13 cellular contexts compared by ENCODE assay signal in genomic region chr6:3019065-3019464, GRCh38. TPM values are rescaled to one million over a fixed set of nuclear protein-coding genes. Genes with fewer than 3 reads are reported as not detected.
DNase-seq lines count a peak whose midpoint lies in the region; ATAC-seq and TF ChIP-seq lines count a peak whose summit lies in the region.
"Had no signal": no experiment of that assay in that cellular context is flagged by ENCODE, and none has a peak within 500 bp of the region (broad histone marks: within the 10 kb centered on the region; RNA-seq: fewer than 3 reads in every experiment).

No MANE protein-coding gene starts in this region.

- H3K9ac ChIP-seq in skeletal muscle tissue (ENCODE audit: low read depth in 1 of 3, low read length in 3 of 3), result no peak overlapping the region

- peaks cover 12% of the 10 kb centered on the region for H3K4me1 ChIP-seq in CD8-positive, alpha-beta memory T cell (ENCODE audit: insufficient read depth, low read length)
- peaks cover 7 to 33% (median 14%) of the 10 kb centered on the region in 3 donors for H3K4me1 ChIP-seq in skeletal muscle tissue (ENCODE audit: control insufficient read depth in 3 of 3, insufficient read depth in 3 of 3, low read length in 3 of 3)

- H3K4me3 ChIP-seq in CD8-positive, alpha-beta memory T cell (ENCODE audit: low read length), result no peak overlapping the region
- no peak overlapping the region for H3K4me3 ChIP-seq in skeletal muscle tissue (ENCODE audit: low read length in 3 of 3)

- H3K27me3 Mint-ChIP-seq in CD8-positive, alpha-beta memory T cell, result no peaks in the 10 kb centered on the region
- H3K27me3 Mint-ChIP-seq in WTC11 (ENCODE audit: low read depth), result no peaks in the 10 kb centered on the region; the same call in 1 of the 2 replicates
- H3K27me3 Mint-ChIP-seq in T-helper 2 cell treated with Interferon-gamma antibody and Interleukin-4, amounts not matched to agents 5 μg/mL and 100 μg/mL, for 36 hours (ENCODE audit: low read depth), result no peaks in the 10 kb centered on the region

- H3K36me3 Mint-ChIP-seq in CD8-positive, alpha-beta memory T cell, result peaks cover 13 to 62% (median 24%) of the 10 kb centered on the region in 3 donors
- peaks cover 83% of the 10 kb centered on the region for H3K36me3 Mint-ChIP-seq in WTC11
- peaks cover 51% of the 10 kb centered on the region for H3K36me3 Mint-ChIP-seq in T-helper 2 cell treated with Interferon-gamma antibody and Interleukin-4, amounts not matched to agents 5 μg/mL and 100 μg/mL, for 36 hours (ENCODE audit: low read depth)

- H3K9me3 ChIP-seq in CD8-positive, alpha-beta memory T cell (ENCODE audit: low read length), result no peaks in the 10 kb centered on the region
- H3K9me3 ChIP-seq in skeletal muscle tissue (ENCODE audit: control insufficient read depth in 3 of 3, low read length in 3 of 3), result no peaks in the 10 kb centered on the region

- H3K27ac Mint-ChIP-seq in CD8-positive, alpha-beta memory T cell, result peak overlapping the region in 5 of 8 donors; percentile 15 to 82 (median 53)
- H3K27ac Mint-ChIP-seq in WTC11, result 0 out of 2 replicates have a peak overlapping the region, but pooled peaks have one; percentile 23
- no peak overlapping the region for H3K27ac Mint-ChIP-seq in T-helper 2 cell treated with Interferon-gamma antibody and Interleukin-4, amounts not matched to agents 5 μg/mL and 100 μg/mL, for 36 hours

- peaks cover 15 to 27% (median 16%) of the 10 kb centered on the region in 3 donors for H3K4me1 Mint-ChIP-seq in CD8-positive, alpha-beta memory T cell
- peaks cover 15% of the 10 kb centered on the region for H3K4me1 Mint-ChIP-seq in WTC11
- peaks cover 23% of the 10 kb centered on the region for H3K4me1 Mint-ChIP-seq in T-helper 2 cell treated with Interferon-gamma antibody and Interleukin-4, amounts not matched to agents 5 μg/mL and 100 μg/mL, for 36 hours (ENCODE audit: low read depth)

- H3K9me3 Mint-ChIP-seq in CD8-positive, alpha-beta memory T cell, result no peaks in the 10 kb centered on the region
- peaks cover 21% of the 10 kb centered on the region for H3K9me3 Mint-ChIP-seq in WTC11
- no peaks in the 10 kb centered on the region for H3K9me3 Mint-ChIP-seq in T-helper 2 cell treated with Interferon-gamma antibody and Interleukin-4, amounts not matched to agents 5 μg/mL and 100 μg/mL, for 36 hours

- no peaks in the 10 kb centered on the region for H3K27me3 ChIP-seq in CD8-positive, alpha-beta memory T cell (ENCODE audit: insufficient read depth, low read length, poor library complexity, severe bottlenecking)
- H3K27me3 ChIP-seq in skeletal muscle tissue (ENCODE audit: control insufficient read depth in 3 of 3, insufficient read depth in 3 of 3, low read length in 3 of 3), result no peaks in the 10 kb centered on the region

- POLR2A ChIA-PET in CD8-positive, alpha-beta memory T cell (lab: Charles Lee), result no interaction called here
- POLR2A ChIA-PET in WTC11 (lab: Charles Lee), result no interaction called here

- H3K4me3 Mint-ChIP-seq in CD8-positive, alpha-beta memory T cell, result no peak overlapping the region
- no peak overlapping the region for H3K4me3 Mint-ChIP-seq in WTC11
- no peak overlapping the region for H3K4me3 Mint-ChIP-seq in T-helper 2 cell treated with Interferon-gamma antibody and Interleukin-4, amounts not matched to agents 5 μg/mL and 100 μg/mL, for 36 hours

- H3K27ac ChIP-seq in CD8-positive, alpha-beta memory T cell (ENCODE audit: low read depth, low read length), result no peak overlapping the region
- H3K27ac ChIP-seq in skeletal muscle tissue (ENCODE audit: low read depth, low read length), result peak overlapping the region; percentile 28
- H3K27ac ChIP-seq: HL-60 had no signal

- TF ChIP-seq CTCF in WTC11 (IDR thresholded peaks at IDR 0.05), result no peak

- no peak for ATAC-seq in WTC11

- H3K36me3 ChIP-seq in CD8-positive, alpha-beta memory T cell (ENCODE audit: insufficient read depth, low read length), result peaks cover 23% of the 10 kb centered on the region
- peaks cover 30 to 48% (median 46%) of the 10 kb centered on the region in 3 donors for H3K36me3 ChIP-seq in skeletal muscle tissue (ENCODE audit: control insufficient read depth in 3 of 3, insufficient read depth in 3 of 3, low read length in 3 of 3)

- CTCF ChIA-PET in CD8-positive, alpha-beta memory T cell (lab: Charles Lee), result interaction anchor here (1.4 kb wide), 1 partner anchor 17 kb away, joined by 4 read pairs; no protein-coding TSS in a partner anchor
- CTCF ChIA-PET in WTC11 (lab: Charles Lee), result interaction anchor here (1.4 to 1.8 kb wide), 2 partner anchors 17 to 66 kb away, joined by 6 to 7 read pairs; no protein-coding TSS in a partner anchor

- no peak for DNase-seq in CD8-positive, alpha-beta memory T cell
- DNase-seq in MV-4-11 (lab: John Stamatoyannopoulos, UW), result peak; percentile 21
- no peak for DNase-seq in WTC11 (ENCODE audit: low spot score)
- DNase-seq in T-helper 2 cell treated with Interferon-gamma antibody and Interleukin-4, amounts not matched to agents 5 μg/mL and 100 μg/mL, for 36 hours (ENCODE audit: low spot score), result no peak
- no peak for DNase-seq in activated T-cell treated with anti-CD3 and anti-CD28 coated beads, Interleukin-2, amount 50 U/mL, for 48 hours
- no peak for DNase-seq in NCI-H526 (lab: John Stamatoyannopoulos, UW)
- DNase-seq: KBM-7, NCI-H187 treated with DMSO at 0.1 percent for 48 hours, NCI-H2171, NCI-H446 treated with DMSO at 0.1 percent for 48 hours, NCI-H774 had no signal

TF ChIP-seq in WTC11, 78 proteins besides CTCF, POLR2A, EP300 and RAD21 (continues in another document):
- TF ChIP-seq ATF2 (CRISPR knock-in tag; IDR thresholded peaks at IDR 0.05; ENCODE audit: borderline replicate concordance, low read depth) (no peak), MXD4 (CRISPR knock-in tag; IDR thresholded peaks at IDR 0.05; ENCODE audit: borderline replicate concordance) (no peak), E2F5 (CRISPR knock-in tag; IDR thresholded peaks at IDR 0.05) (no peak), STAT6 (CRISPR knock-in tag; conservative IDR thresholded peaks at IDR 0.05; ENCODE audit: low read depth) (no peak), ELF4 (CRISPR knock-in tag; IDR thresholded peaks at IDR 0.05; ENCODE audit: low read depth) (no peak), EMX1 (CRISPR knock-in tag; IDR thresholded peaks at IDR 0.05) (no peak)

RNA-seq across cellular contexts. Expression of gene NQO2, which starts 19.4 kb away (rescaled TPM):
- total RNA-seq in CD8-positive, alpha-beta memory T cell, result 10 to 100 TPM; 15.6 to 18.5 TPM
- 53.5 TPM for polyA plus RNA-seq in CD8-positive, alpha-beta memory T cell
- 119 to 152 TPM (median 150 TPM) in 3 replicates for total RNA-seq in WTC11 (2021)
- 5.7 TPM for total RNA-seq in skeletal muscle tissue

RNA-seq across cellular contexts. Expression of gene SERPINB6, which starts 47.7 kb away (rescaled TPM):
- total RNA-seq in CD8-positive, alpha-beta memory T cell, result 10 to 100 TPM; 62.1 to 66.0 TPM
- polyA plus RNA-seq in CD8-positive, alpha-beta memory T cell, result 86.0 TPM
- total RNA-seq in WTC11 (2021) (28.0 to 33.7 TPM (median 32.9 TPM) in 3 replicates), skeletal muscle tissue (52.7 TPM)

RNA-seq across cellular contexts. Expression of gene RIPK1, which starts 49.2 kb away (rescaled TPM):
- total RNA-seq in CD8-positive, alpha-beta memory T cell, result 10 to 100 TPM; 21.7 to 22.1 TPM
- polyA plus RNA-seq in CD8-positive, alpha-beta memory T cell, result 25.1 TPM
- total RNA-seq in WTC11 (2021), result 8.7 to 11.8 TPM (median 11.3 TPM) in 3 replicates
- 14.6 TPM for total RNA-seq in skeletal muscle tissue
